2 cellular contexts compared by ENCODE assay signal in genomic region chr19:2312819-2313501, GRCh38.
TF ChIP-seq lines count a peak whose summit lies in the region.

No MANE protein-coding gene starts in this region.

TF ChIP-seq in HEK293, 187 proteins besides CTCF, POLR2A, EP300 and RAD21:
- TF ChIP-seq GLIS1 (tag by site-specific recombination; IDR thresholded peaks at IDR 0.05) (peak; percentile 81), ZNF202 (tag by site-specific recombination; IDR thresholded peaks at IDR 0.05; ENCODE audit: borderline replicate concordance) (no peak), EGR2 (tag by site-specific recombination; IDR thresholded peaks at IDR 0.05; ENCODE audit: low read depth) (0 out of 2 replicates have a peak, but pooled peaks have one; percentile 43), ZNF596 (tag by site-specific recombination; IDR thresholded peaks at IDR 0.05) (no peak), ZFHX2 (tag by site-specific recombination; conservative IDR thresholded peaks at IDR 0.05) (peak; percentile 20; the same call in 1 of the 2 replicates), ZNF121 (tag by site-specific recombination; IDR thresholded peaks at IDR 0.05) (no peak)

TF ChIP-seq in H1, 55 proteins besides CTCF, POLR2A, EP300 and RAD21:
- TF ChIP-seq SP2 (IDR thresholded peaks at IDR 0.05; ENCODE audit: low read length) (no peak), TAF7 (optimal IDR thresholded peaks at IDR 0.05; ENCODE audit: borderline replicate concordance, low read depth, low read length) (no peak), USF2 (IDR thresholded peaks at IDR 0.05; ENCODE audit: low read length) (peak; percentile 53; the same call in 1 of the 2 replicates)
